In genomic region chr20:37389844-37390275, GRCh38 we compare ENCODE assay signal across 20 cellular contexts. TPM values are rescaled to one million over a fixed set of nuclear protein-coding genes. Genes with fewer than 3 reads are reported as not detected.
DNase-seq lines count a peak whose midpoint lies in the region; ATAC-seq, FAIRE-seq and TF ChIP-seq lines count a peak whose summit lies in the region.
"Had no signal": no experiment of that assay in that cellular context is flagged by ENCODE, and none has a peak within 500 bp of the region (broad histone marks: within the 10 kb centered on the region; RNA-seq: fewer than 3 reads in every experiment).

No MANE protein-coding gene starts in this region.

- H3K27me3 Mint-ChIP-seq in HFFc6 (ENCODE audit: insufficient read depth), result peaks cover 6% of the 10 kb centered on the region

- H4K20me1 ChIP-seq in osteoblast (ENCODE audit: insufficient read depth, low read length), result peaks cover 8% of the 10 kb centered on the region

- H3K4me3 ChIP-seq in osteoblast (ENCODE audit: insufficient read depth, low read length), result no peak overlapping the region
- H3K4me3 ChIP-seq: adrenal gland, HAP-1, psoas muscle had no signal

- no peaks in the 10 kb centered on the region for H3K27me3 ChIP-seq in osteoblast (ENCODE audit: insufficient read depth, low read length)
- H3K27me3 ChIP-seq: adrenal gland, BE2C had no signal

- no peak overlapping the region for H3K27ac ChIP-seq in osteoblast (ENCODE audit: low read depth, low read length)
- H3K27ac ChIP-seq: psoas muscle had no signal

- DNase-seq in GM12891 (ENCODE audit: insufficient read length, low spot score), result peak; percentile 4
- no peak for DNase-seq in HFFc6
- DNase-seq in ecto neural progenitor cell (ENCODE audit: low spot score), result peak; percentile 39
- peak; percentile 82 for DNase-seq in osteoblast (ENCODE audit: insufficient read length, low spot score, missing footprints)
- DNase-seq in GM19238 (ENCODE audit: insufficient read length, low spot score), result no peak
- DNase-seq: activated CD4-positive, alpha-beta T cell treated with anti-CD3 and anti-CD28 coated beads for 4 hours; BE2C; caudate nucleus; effector memory CD4-positive, alpha-beta T cell; NCI-H1048; NCI-H524 treated with DMSO at 0.1 percent for 48 hours; nephron progenitor cell; T1000 had no signal

- H3K4me1 ChIP-seq in osteoblast (ENCODE audit: insufficient read depth, low read length), result no peaks in the 10 kb centered on the region
- H3K4me1 ChIP-seq: HAP-1, psoas muscle had no signal

- peaks cover 50% of the 10 kb centered on the region for H3K36me3 ChIP-seq in osteoblast (ENCODE audit: insufficient read depth, low read length)
- H3K36me3 ChIP-seq: BE2C had no signal

- peak; percentile 28; the same call in 1 of the 2 replicates for TF ChIP-seq CTCF in HFFc6 (IDR thresholded peaks at IDR 0.05)
- TF ChIP-seq CTCF in osteoblast (IDR thresholded peaks at IDR 0.05; ENCODE audit: extremely low read depth, low read depth, low read length), result no peak

- ATAC-seq in GM18861 (IDR thresholded peaks at IDR 0.05; ENCODE audit: unreplicated experiment) (no peak), GM21528 (IDR thresholded peaks at IDR 0.05; ENCODE audit: low FRiP score, unreplicated experiment) (no peak)
- ATAC-seq: psoas muscle had no signal

- no peak overlapping the region for H3K4me3 Mint-ChIP-seq in HFFc6
- H3K4me3 Mint-ChIP-seq: nephron progenitor cell had no signal

- peaks cover 3% of the 10 kb centered on the region for H3K4me1 Mint-ChIP-seq in HFFc6 (ENCODE audit: low read depth)

- peak; percentile 26 for FAIRE-seq in GM12891 (lab: Jason Lieb, UNC)
- FAIRE-seq: G401.6 had no signal

- no peak overlapping the region for H3K27ac Mint-ChIP-seq in HFFc6
- H3K27ac Mint-ChIP-seq: activated T-helper 2 cell treated with anti-CD3 and anti-CD28 coated beads, Interferon-gamma antibody, Interleukin-2, Interleukin-4, amounts not matched to agents 10 μg/mL and 5 μg/mL and 100 μg/mL, durations not matched to agents 14 hours and 24 hours and 36 hours had no signal

- no peak overlapping the region for H3K4me2 ChIP-seq in osteoblast (ENCODE audit: insufficient read depth, low read length)

- no peak for TF ChIP-seq POLR2A in GM12891 (IDR thresholded peaks at IDR 0.05; ENCODE audit: low read depth, low read length)

- H3K9me3 ChIP-seq in osteoblast (ENCODE audit: low read depth, low read length), result no peaks in the 10 kb centered on the region
- H3K9me3 ChIP-seq: adrenal gland, BE2C, HAP-1, psoas muscle had no signal

- no peaks in the 10 kb centered on the region for H3K79me2 ChIP-seq in osteoblast (ENCODE audit: insufficient read depth, low read length)

- H3K9me3 Mint-ChIP-seq in HFFc6, result no peaks in the 10 kb centered on the region
- H3K9me3 Mint-ChIP-seq: activated T-helper 2 cell treated with anti-CD3 and anti-CD28 coated beads, Interferon-gamma antibody, Interleukin-2, Interleukin-4, amounts not matched to agents 10 μg/mL and 5 μg/mL and 100 μg/mL, durations not matched to agents 14 hours and 24 hours and 36 hours; nephron progenitor cell had no signal

- no peak overlapping the region for H2AFZ ChIP-seq in osteoblast (ENCODE audit: low read length)

- H3K36me3 Mint-ChIP-seq in HFFc6 (ENCODE audit: low read depth), result peaks cover 3% of the 10 kb centered on the region

TF ChIP-seq in GM12891, 5 proteins besides CTCF, POLR2A, EP300 and RAD21:
- TF ChIP-seq POLR2AphosphoS5 (IDR thresholded peaks at IDR 0.05; ENCODE audit: low read depth, low read length), result no peak
- TF ChIP-seq TAF1 (IDR thresholded peaks at IDR 0.05; ENCODE audit: low read depth, low read length), result no peak
- no peak for TF ChIP-seq PAX5 (IDR thresholded peaks at IDR 0.05; ENCODE audit: insufficient read depth, low read length, severe bottlenecking)
- TF ChIP-seq POU2F2 (IDR thresholded peaks at IDR 0.05; ENCODE audit: low read depth, low read length), result no peak

RNA-seq across cellular contexts. Expression of gene SRC, which starts 43.9 kb away (rescaled TPM):
- 24.6 TPM for polyA plus RNA-seq in GM12891 (2012; ENCODE audit: low read depth, missing spikeins)
- total RNA-seq in HFFc6 (2021; fragmentation: NEBNext Ultra II Directional; extraction: Animal tissue kit (Norgen Biotek cat#: 25700)), result 10 to 100 TPM; 22.0 to 35.6 (median 24.6) TPM
- total RNA-seq in osteoblast, result 22.1 and 22.4 TPM in 2 replicates

Comparison
In these comparisons a context has a peak if more than half of its experiments do, and no peak if none do; other contexts are left out.
1. DNase-seq: peak in GM12891 (single experiment), ecto neural progenitor cell (single experiment) and osteoblast (single experiment); none in HFFc6 (single experiment) and GM19238 (single experiment).